In genomic region chr4:109682875-109683274, GRCh38 we compare ENCODE assay signal across 16 cellular contexts.
"Had no signal": no experiment of that assay in that cellular context is flagged by ENCODE, and none has a peak within 500 bp of the region (broad histone marks: within the 10 kb centered on the region; RNA-seq: fewer than 3 reads in every experiment).

No MANE protein-coding gene starts in this region.

- ATAC-seq: activated CD4-positive, alpha-beta T cell treated with anti-CD3 and anti-CD28 coated beads for 36 hours; activated T-cell treated with anti-CD3 and anti-CD28 coated beads, Interleukin-2, amount 50 U/mL, for 4 hours; body of pancreas; heart right ventricle; pancreas had no signal

- H3K9me3 Mint-ChIP-seq: activated T-cell treated with anti-CD3 and anti-CD28 coated beads, Interleukin-2, amount 50 U/mL, for 4 hours; stimulated activated naive CD8-positive, alpha-beta T cell treated with anti-CD3 and anti-CD28 coated beads, Interleukin-15, Interleukin-2, amounts not matched to agents 100 ng/mL and 50 ng/mL, for 24 hours had no signal

- H3K27me3 Mint-ChIP-seq: activated CD4-positive, alpha-beta T cell treated with anti-CD3 and anti-CD28 coated beads for 36 hours; stimulated activated naive CD8-positive, alpha-beta T cell treated with anti-CD3 and anti-CD28 coated beads, Interleukin-15, Interleukin-2, amounts not matched to agents 100 ng/mL and 50 ng/mL, for 24 hours had no signal

- H3K4me3 ChIP-seq: body of pancreas, coronary artery, heart right ventricle, left ventricle myocardium inferior, pancreas, testis had no signal

- H3K27me3 ChIP-seq: body of pancreas, heart right ventricle, pancreas, testis had no signal

- H3K36me3 ChIP-seq: pancreas had no signal

- H3K27ac ChIP-seq: body of pancreas, coronary artery, heart right ventricle, left ventricle myocardium inferior, pancreas, testis had no signal

- H3K4me3 Mint-ChIP-seq: activated CD4-positive, alpha-beta T cell treated with anti-CD3 and anti-CD28 coated beads for 36 hours; activated T-cell treated with anti-CD3 and anti-CD28 coated beads, Interleukin-2, amount 50 U/mL, for 4 hours; neural crest cell; stimulated activated naive CD8-positive, alpha-beta T cell treated with anti-CD3 and anti-CD28 coated beads, Interleukin-15, Interleukin-2, amounts not matched to agents 100 ng/mL and 50 ng/mL, for 24 hours had no signal

- H3K4me1 Mint-ChIP-seq: neural crest cell had no signal

- H3K9me3 ChIP-seq: body of pancreas, heart right ventricle, left ventricle myocardium inferior, pancreas, testis had no signal

- H3K27ac Mint-ChIP-seq: stimulated activated naive CD8-positive, alpha-beta T cell treated with anti-CD3 and anti-CD28 coated beads, Interleukin-15, Interleukin-2, amounts not matched to agents 100 ng/mL and 50 ng/mL, for 24 hours had no signal

- H3K4me1 ChIP-seq: body of pancreas, heart right ventricle, left ventricle myocardium inferior, pancreas, testis had no signal

- DNase-seq: activated CD4-positive, alpha-beta T cell treated with anti-CD3 and anti-CD28 coated beads for 36 hours; activated T-cell treated with anti-CD3 and anti-CD28 coated beads, Interleukin-2, amount 50 U/mL, for 4 hours; amniotic stem cell; body of pancreas; central memory CD4-positive, alpha-beta T cell; effector CD4-positive, alpha-beta T cell; heart right ventricle; kidney; left ventricle myocardium inferior; mesenchymal stem cell; pancreas; stimulated activated CD4-positive, alpha-beta T cell treated with anti-CD3 and anti-CD28 coated beads, Interleukin-12 subunit alpha, Interleukin-12 subunit beta, amount 100 ng/mL, for 4 hours; testis had no signal
